ENCODE assay signal across 16 cellular contexts in genomic region chr5:128199104-128199503, GRCh38.
A peak's percentile ranks its signal among the peaks of the same experiment; 100 is the strongest.
DNase-seq lines count a peak whose midpoint lies in the region; ATAC-seq, FAIRE-seq and TF ChIP-seq lines count a peak whose summit lies in the region.
"Had no signal": no experiment of that assay in that cellular context is flagged by ENCODE, and none has a peak within 500 bp of the region (broad histone marks: within the 10 kb centered on the region; RNA-seq: fewer than 3 reads in every experiment).

No MANE protein-coding gene starts in this region.

- in situ Hi-C loops in HepG2 (cut with HindIII; ENCODE audit: extremely low pct_ligation_motif_present, low pct_unique_long_range_greater_than_20kb), result no loop called here

- no peak overlapping the region for H3K9ac ChIP-seq in HepG2 (ENCODE audit: insufficient read depth, low read depth, low read length)

- CTCF ChIA-PET in HepG2 (lab: Yijun Ruan, JAX; ENCODE audit: low intra/inter-chr PET ratio, low total read pairs), result no interaction called here

- no TSS peak for BruUV-seq in HepG2 (replicated peaks; lab: Mats Ljungman, UMichigan)

- no peak for TF ChIP-seq POLR2A in right lobe of liver (IDR thresholded peaks at IDR 0.05)
- TF ChIP-seq POLR2A in HepG2 (IDR thresholded peaks at IDR 0.05; ENCODE audit: insufficient read depth in 1 of 2, low read depth in 2 of 2, low read length in 2 of 2), result no peak

- WGBS in right lobe of liver (ENCODE audit: insufficient coverage, low coverage, low lambda C conversion rate, missing lambda C conversion rate), result no CpG with 5 or more reads among the region's 4 CpGs
- WGBS in HepG2 (ENCODE audit: low lambda C conversion rate), result 24% methylated on average over 3 of the region's 4 CpGs

- H3K27ac ChIP-seq in right lobe of liver (no peak overlapping the region), HepG2 (ENCODE audit: extremely low read length, insufficient read depth, low read length) (no peak overlapping the region)
- H3K27ac ChIP-seq: thoracic aorta had no signal

- no peak for DNase-seq in right lobe of liver
- no peak for DNase-seq in HepG2 (ENCODE audit: low spot score)
- peak; percentile 64 for DNase-seq in astrocyte of the hippocampus (ENCODE audit: low read depth, low spot score)
- DNase-seq in kidney glomerular epithelial cell (lab: John Stamatoyannopoulos, UW), result peak; percentile 56
- DNase-seq in NCI-H2107 treated with DMSO at 0.1 percent for 48 hours (lab: John Stamatoyannopoulos, UW; ENCODE audit: unreplicated experiment), result no peak
- DNase-seq in CD14-positive monocyte (ENCODE audit: low spot score), result no peak
- no peak for DNase-seq in Ammon's horn (ENCODE audit: low spot score)
- DNase-seq: activated CD4-positive, alpha-beta T cell treated with anti-CD3 and anti-CD28 coated beads, Interleukin-2, amount 50 U/mL, for 1 hour; activated naive CD4-positive, alpha-beta T cell; GF-D8; hippocampal formation; NCI-H1694 treated with DMSO at 0.1 percent for 48 hours; retina; T-helper 2 cell had no signal

- no peaks in the 10 kb centered on the region for H3K36me3 ChIP-seq in right lobe of liver
- H3K36me3 ChIP-seq in HepG2 (replicated peaks in 1 of 2; ENCODE audit: control insufficient read depth in 1 of 2, insufficient read depth in 2 of 2, low read length in 2 of 2), result no peaks in the 10 kb centered on the region
- H3K36me3 ChIP-seq: thoracic aorta had no signal

- H3K9me3 Mint-ChIP-seq in CD14-positive monocyte, result peaks cover 0 to 4% (median 0%) of the 10 kb centered on the region in 7 donors

- no peak overlapping the region for H2AFZ ChIP-seq in HepG2 (ENCODE audit: low read length)

- H3K4me1 ChIP-seq in right lobe of liver (peaks cover 0 to 10% (median 0%) of the 10 kb centered on the region in 4 donors), HepG2 (ENCODE audit: insufficient read depth, low read length) (peaks cover 5% of the 10 kb centered on the region; the same call in 1 of the 2 replicates)

- no peak overlapping the region for H3K4me3 Mint-ChIP-seq in CD14-positive monocyte

- peak; percentile 54 to 76 (median 68) for ATAC-seq in right lobe of liver
- no peak for ATAC-seq in HepG2
- ATAC-seq in GM19324 (IDR thresholded peaks at IDR 0.05; ENCODE audit: low FRiP score, unreplicated experiment), result no peak

- H3K27me3 Mint-ChIP-seq in CD14-positive monocyte (ENCODE audit: low read depth in 3 of 3), result peaks cover 5 to 12% (median 10%) of the 10 kb centered on the region in 3 donors

- H3K4me2 ChIP-seq in HepG2 (ENCODE audit: low read depth, low read length), result no peak overlapping the region

- H3K4me3 ChIP-seq in right lobe of liver (no peak overlapping the region), HepG2 (replicated peaks in 1 of 3; ENCODE audit: insufficient read depth in 1 of 3, low read depth in 2 of 3, low read length in 3 of 3) (no peak overlapping the region)
- H3K4me3 ChIP-seq: thoracic aorta had no signal

- no peak overlapping the region for H3K27ac Mint-ChIP-seq in CD14-positive monocyte

- TF ChIP-seq CTCF in right lobe of liver (IDR thresholded peaks at IDR 0.05), result no peak
- no peak for TF ChIP-seq CTCF in HepG2 (CRISPR knock-in tag; IDR thresholded peaks at IDR 0.05)
- TF ChIP-seq CTCF in CD14-positive monocyte (IDR thresholded peaks at IDR 0.05), result no peak

- H3K9me3 ChIP-seq in right lobe of liver (no peaks in the 10 kb centered on the region), HepG2 (ENCODE audit: low read length) (no peaks in the 10 kb centered on the region)
- H3K9me3 ChIP-seq: thoracic aorta had no signal

- H3K79me2 ChIP-seq in HepG2 (ENCODE audit: insufficient read depth, low read length), result no peaks in the 10 kb centered on the region

- no peaks in the 10 kb centered on the region for H3K27me3 ChIP-seq in right lobe of liver
- peaks cover 0 to 3% of the 10 kb centered on the region in 2 experiments; a peak in 1 of 5 replicates for H3K27me3 ChIP-seq in HepG2 (ENCODE audit: control insufficient read depth in 1 of 2, insufficient read depth in 2 of 2, low read length in 2 of 2)

- POLR2A ChIA-PET in HepG2 (lab: Yijun Ruan, JAX), result no interaction called here

- H3K4me1 Mint-ChIP-seq in CD14-positive monocyte, result peaks cover 11% of the 10 kb centered on the region

- intact Hi-C loops in right lobe of liver (cut with DNase I) (loop anchor here in 1 of 2 donors (10.0 kb wide), 1 partner anchor 634 kb away; no protein-coding TSS in a partner anchor), HepG2 (cut with micrococcal nuclease; ENCODE audit: unreplicated experiment) (no loop called here), CD14-positive monocyte (cut with micrococcal nuclease) (no loop called here)

- no peaks in the 10 kb centered on the region for H4K20me1 ChIP-seq in HepG2 (ENCODE audit: insufficient read depth, low read length)

- no peak for TF ChIP-seq RAD21 in HepG2 (CRISPR knock-in tag; IDR thresholded peaks at IDR 0.05)

- no peaks in the 10 kb centered on the region for H3K36me3 Mint-ChIP-seq in CD14-positive monocyte

- no peak for FAIRE-seq in HepG2 (lab: Jason Lieb, UNC)

- TF ChIP-seq EP300 in HepG2 (IDR thresholded peaks at IDR 0.05; ENCODE audit: low read depth in 2 of 2, low read length in 2 of 2), result no peak
- TF ChIP-seq EP300 in HepG2 (CRISPR knock-in tag; IDR thresholded peaks at IDR 0.05; ENCODE audit: borderline replicate concordance), result no peak

TF ChIP-seq in HepG2, 621 proteins besides CTCF, POLR2A, EP300 and RAD21:
- no peak for TF ChIP-seq ATF4 (CRISPR knock-in tag; IDR thresholded peaks at IDR 0.05)
- no peak for TF ChIP-seq ZNF205 (CRISPR knock-in tag; IDR thresholded peaks at IDR 0.05)

Comparison
In these comparisons a context has a peak if more than half of its experiments do, and no peak if none do; other contexts are left out.
1. ATAC-seq: peak in right lobe of liver (4 of 4); none in HepG2 (single experiment) and GM19324 (single experiment).
2. DNase-seq: peak in astrocyte of the hippocampus (single experiment) and kidney glomerular epithelial cell (single experiment); none in right lobe of liver (0 of 3), HepG2 (single experiment), NCI-H2107 treated with DMSO at 0.1 percent for 48 hours (single experiment), CD14-positive monocyte (single experiment) and Ammon's horn (single experiment).